Comparison of ENCODE assay signal across 9 cellular contexts in the genomic region with DNA sequence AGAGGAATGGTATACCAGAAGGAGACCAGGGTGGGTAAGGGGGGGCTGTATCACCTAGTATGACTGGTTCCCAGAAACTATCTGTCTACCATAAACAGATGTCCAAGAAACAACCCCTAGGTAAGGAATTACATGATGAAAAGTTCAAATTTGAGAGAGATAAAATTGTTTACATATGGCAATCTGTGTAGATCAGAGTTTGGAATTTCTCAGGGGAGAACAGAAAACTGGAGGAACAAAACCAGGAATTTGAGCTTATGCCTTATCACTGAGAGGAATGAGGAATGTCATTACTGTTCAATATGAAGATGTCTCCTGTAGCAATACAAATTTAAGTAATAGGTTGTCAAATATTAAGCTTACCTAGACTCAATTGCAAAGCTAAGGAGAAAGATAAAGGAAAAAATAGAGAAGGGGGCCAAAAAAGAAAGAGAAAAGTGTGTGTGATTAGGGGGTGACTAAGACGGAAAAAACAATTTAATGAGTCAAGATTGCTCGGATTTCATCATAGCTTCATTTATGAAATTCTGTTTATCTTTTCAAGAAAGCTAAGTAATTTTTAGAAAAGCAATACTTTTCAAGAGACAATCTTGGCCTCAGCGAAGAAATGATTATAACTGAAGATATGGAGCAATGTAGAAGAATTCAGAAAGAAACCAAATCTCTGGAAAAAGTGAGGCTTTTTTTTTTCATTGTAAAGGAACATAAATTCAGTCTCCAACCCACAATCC.
DNase-seq lines count a peak whose midpoint lies in the region; ATAC-seq, FAIRE-seq and TF ChIP-seq lines count a peak whose summit lies in the region.
"Had no signal": no experiment of that assay in that cellular context is flagged by ENCODE, and none has a peak within 500 bp of the region (broad histone marks: within the 10 kb centered on the region; RNA-seq: fewer than 3 reads in every experiment).

No MANE protein-coding gene starts in this region.

- ATAC-seq in activated T-cell treated with anti-CD3 and anti-CD28 coated beads, Interleukin-2, amount 50 U/mL, for 72 hours (replicated peaks in 1 of 2) = peak in 1 of 2 donors; percentile 30
- ATAC-seq in activated T-cell treated with anti-CD3 and anti-CD28 coated beads, Interleukin-2, amount 50 U/mL, for 4 hours = no peak
- ATAC-seq in right lobe of liver (no peak), GM19035 (IDR thresholded peaks at IDR 0.05; ENCODE audit: unreplicated experiment) (no peak)

- H3K4me1 ChIP-seq in right lobe of liver (peaks cover 0 to 25% (median 7%) of the 10 kb centered on the region in 4 donors), transverse colon (peaks cover 14 to 64% (median 52%) of the 10 kb centered on the region in 4 donors)

- in situ Hi-C loops in transverse colon (cut with MboI; ENCODE audit: low pct_ligation_motif_present in 1 of 4, low pct_unique_long_range_greater_than_20kb in 1 of 4, low sequenced_read_pairs in 3 of 4) = no loop called here

- no peaks in the 10 kb centered on the region for H3K9me3 Mint-ChIP-seq in activated T-cell treated with anti-CD3 and anti-CD28 coated beads, Interleukin-2, amount 50 U/mL, for 72 hours
- H3K9me3 Mint-ChIP-seq in activated T-cell treated with anti-CD3 and anti-CD28 coated beads, Interleukin-2, amount 50 U/mL, for 4 hours = no peaks in the 10 kb centered on the region
- H3K9me3 Mint-ChIP-seq: CD8-positive, alpha-beta memory T cell had no signal

- H3K27ac ChIP-seq in right lobe of liver = peak overlapping the region; percentile 40 to 61 (median 43)
- H3K27ac ChIP-seq in transverse colon = peak overlapping the region; percentile 85 to 88 (median 86)

- TF ChIP-seq EP300 in transverse colon (IDR thresholded peaks at IDR 0.05; ENCODE audit: low read depth) = no peak

- H3K4me3 ChIP-seq in bronchial epithelial cell (ENCODE audit: low read depth, low read length) (peak overlapping the region; percentile 32), right lobe of liver (peak overlapping the region in 2 of 3 donors; percentile 37 to 50), transverse colon (peak overlapping the region in 3 of 4 donors; percentile 18 to 46 (median 26))

- H3K36me3 Mint-ChIP-seq in activated T-cell treated with anti-CD3 and anti-CD28 coated beads, Interleukin-2, amount 50 U/mL, for 72 hours (ENCODE audit: insufficient read depth in 2 of 2) = no peaks in the 10 kb centered on the region
- H3K36me3 Mint-ChIP-seq in activated T-cell treated with anti-CD3 and anti-CD28 coated beads, Interleukin-2, amount 50 U/mL, for 4 hours (ENCODE audit: insufficient read depth) = no peaks in the 10 kb centered on the region
- H3K36me3 Mint-ChIP-seq: CD8-positive, alpha-beta memory T cell had no signal

- intact Hi-C loops in right lobe of liver (cut with DNase I) = no loop called here
- intact Hi-C loops in transverse colon (cut with DNase I; ENCODE audit: low total_unique reads) = loop anchor here (10.0 kb wide), 2 partner anchors 79 to 201 kb away; no protein-coding TSS in a partner anchor

- H3K27ac Mint-ChIP-seq in activated T-cell treated with anti-CD3 and anti-CD28 coated beads, Interleukin-2, amount 50 U/mL, for 72 hours = peak overlapping the region; percentile 64

- H3K27me3 Mint-ChIP-seq in activated T-cell treated with anti-CD3 and anti-CD28 coated beads, Interleukin-2, amount 50 U/mL, for 72 hours (ENCODE audit: low read depth) = peaks cover 31% of the 10 kb centered on the region
- peaks cover 22% of the 10 kb centered on the region for H3K27me3 Mint-ChIP-seq in activated T-cell treated with anti-CD3 and anti-CD28 coated beads, Interleukin-2, amount 50 U/mL, for 4 hours (ENCODE audit: low read depth)

- H3K9me3 ChIP-seq in right lobe of liver (no peaks in the 10 kb centered on the region), transverse colon (no peaks in the 10 kb centered on the region)

- H3K36me3 ChIP-seq in bronchial epithelial cell (ENCODE audit: control insufficient read depth, insufficient read depth, low read length) (no peaks in the 10 kb centered on the region), right lobe of liver (no peaks in the 10 kb centered on the region), transverse colon (no peaks in the 10 kb centered on the region)

- no peak for TF ChIP-seq POLR2A in right lobe of liver (IDR thresholded peaks at IDR 0.05)
- no peak for TF ChIP-seq POLR2A in transverse colon (IDR thresholded peaks at IDR 0.05)

- TF ChIP-seq CTCF in bronchial epithelial cell (IDR thresholded peaks at IDR 0.05; ENCODE audit: insufficient read depth, low read length, severe bottlenecking) (no peak), right lobe of liver (IDR thresholded peaks at IDR 0.05) (no peak), transverse colon (IDR thresholded peaks at IDR 0.05) (no peak), D721Med (IDR thresholded peaks at IDR 0.05; ENCODE audit: insufficient read depth, missing control alignments) (no peak)

- peak overlapping the region; percentile 0 to 63 for H3K4me3 Mint-ChIP-seq in activated T-cell treated with anti-CD3 and anti-CD28 coated beads, Interleukin-2, amount 50 U/mL, for 72 hours
- no peak overlapping the region for H3K4me3 Mint-ChIP-seq in activated T-cell treated with anti-CD3 and anti-CD28 coated beads, Interleukin-2, amount 50 U/mL, for 4 hours

- no peak for FAIRE-seq in bronchial epithelial cell (lab: Jason Lieb, UNC)
- FAIRE-seq in D721Med (lab: Jason Lieb, UNC) = no peak

- H3K27me3 ChIP-seq in bronchial epithelial cell (ENCODE audit: control insufficient read depth, insufficient read depth, low read length) = no peaks in the 10 kb centered on the region
- H3K27me3 ChIP-seq in right lobe of liver = no peaks in the 10 kb centered on the region
- no peaks in the 10 kb centered on the region for H3K27me3 ChIP-seq in transverse colon

- WGBS in right lobe of liver (ENCODE audit: insufficient coverage, low coverage, low lambda C conversion rate, missing lambda C conversion rate) = 9% methylated on average over 3 of the region's 3 CpGs
- 8 to 14% methylated on average over 3 of the region's 3 CpGs for whole genome bisulfite sequencing in transverse colon (ENCODE audit: low coverage in 1 of 2), 2 donors

- peaks cover 32% of the 10 kb centered on the region for H3K4me1 Mint-ChIP-seq in activated T-cell treated with anti-CD3 and anti-CD28 coated beads, Interleukin-2, amount 50 U/mL, for 72 hours (ENCODE audit: low read depth)
- peaks cover 17% of the 10 kb centered on the region for H3K4me1 Mint-ChIP-seq in activated T-cell treated with anti-CD3 and anti-CD28 coated beads, Interleukin-2, amount 50 U/mL, for 4 hours (ENCODE audit: low read depth)

- DNase-seq in activated T-cell treated with anti-CD3 and anti-CD28 coated beads, Interleukin-2, amount 50 U/mL, for 72 hours = no peak
- DNase-seq in activated T-cell treated with anti-CD3 and anti-CD28 coated beads, Interleukin-2, amount 50 U/mL, for 4 hours = no peak
- DNase-seq in bronchial epithelial cell (ENCODE audit: low read depth) (peak; percentile 82), right lobe of liver (no peak), transverse colon (no peak), medulla oblongata (ENCODE audit: extremely low spot score) (no peak), D721Med (ENCODE audit: insufficient read length, low spot score) (no peak)
- DNase-seq: CD8-positive, alpha-beta memory T cell had no signal
